Comparison of ENCODE assay signal across 22 cellular contexts in genomic region chr7:156576216-156577063, GRCh38.
"Had no signal": no experiment of that assay in that cellular context is flagged by ENCODE, and none has a peak within 500 bp of the region (broad histone marks: within the 10 kb centered on the region; RNA-seq: fewer than 3 reads in every experiment).

No MANE protein-coding gene starts in this region.

- H3K9me3 ChIP-seq: lower lobe of right lung, thyroid gland had no signal

- H3K36me3 Mint-ChIP-seq: immature natural killer cell, type B pancreatic cell had no signal

- ATAC-seq: gastrocnemius medialis, heart right ventricle, lower lobe of right lung had no signal

- H3K4me1 ChIP-seq: esophagus muscularis mucosa, gastrocnemius medialis, heart right ventricle, left ventricle myocardium inferior, lower lobe of right lung, sigmoid colon, suprapubic skin, thyroid gland had no signal

- H3K4me3 Mint-ChIP-seq: immature natural killer cell, memory B cell, nephron, type B pancreatic cell had no signal

- H3K4me1 Mint-ChIP-seq: immature natural killer cell, memory B cell had no signal

- H3K36me3 ChIP-seq: esophagus muscularis mucosa, gastrocnemius medialis, heart right ventricle, left ventricle myocardium inferior, lower lobe of right lung, sigmoid colon, suprapubic skin, thyroid gland had no signal

- H3K9me3 Mint-ChIP-seq: memory B cell, type B pancreatic cell had no signal

- H3K27ac Mint-ChIP-seq: immature natural killer cell, memory B cell, nephron, type B pancreatic cell had no signal

- DNase-seq: effector memory CD4-positive, alpha-beta T cell; gastrocnemius medialis; heart right ventricle; hypothalamus; immature natural killer cell; left ventricle myocardium inferior; lower lobe of right lung; midbrain; sigmoid colon; stimulated activated CD4-positive, alpha-beta T cell treated with anti-CD3 and anti-CD28 coated beads, Interleukin-2, amount 100 ng/mL, for 24 hours; stimulated activated naive CD4-positive, alpha-beta T cell; thyroid gland had no signal

- H3K27ac ChIP-seq: epithelial cell of prostate, esophagus muscularis mucosa, gastrocnemius medialis, heart right ventricle, left ventricle myocardium inferior, lower lobe of right lung, sigmoid colon, skin epidermis, suprapubic skin, thyroid gland had no signal

- H3K4me3 ChIP-seq: esophagus muscularis mucosa, gastrocnemius medialis, heart right ventricle, left ventricle myocardium inferior, lower lobe of right lung, sigmoid colon, skin epidermis, suprapubic skin, thyroid gland had no signal

- FAIRE-seq: endometrium, keratinocyte, urothelium cell line had no signal

- H3K27me3 ChIP-seq: gastrocnemius medialis, sigmoid colon, suprapubic skin, thyroid gland had no signal
